8 cellular contexts compared by ENCODE assay signal in the genomic region with DNA sequence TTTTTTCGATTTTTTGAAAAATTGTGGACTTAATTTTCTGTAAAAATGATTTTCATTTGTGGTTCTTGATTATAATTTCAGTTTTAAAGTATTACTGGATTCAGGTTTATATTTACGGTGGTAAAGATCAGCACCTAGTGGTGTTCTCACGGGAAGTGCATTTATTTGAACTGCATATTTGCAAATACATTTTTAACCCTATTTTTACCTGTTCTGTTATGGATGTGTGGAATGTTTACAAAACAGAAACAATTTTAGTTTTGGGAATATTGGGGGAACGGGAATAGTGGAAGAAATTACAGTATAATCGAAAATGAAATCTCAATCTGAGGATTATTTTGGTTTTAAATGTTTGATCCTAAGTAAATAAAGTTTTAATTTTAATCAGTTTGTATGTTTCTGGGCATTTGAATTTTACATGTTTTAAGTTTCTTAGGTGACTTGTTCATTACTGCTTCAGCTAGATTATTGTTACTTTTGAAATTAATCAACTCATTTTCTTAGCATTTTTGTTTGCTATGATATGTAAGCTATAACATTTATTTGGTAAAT. TPM values are rescaled to one million over a fixed set of nuclear protein-coding genes. Genes with fewer than 3 reads are reported as not detected.
DNase-seq lines count a peak whose midpoint lies in the region; ATAC-seq lines count a peak whose summit lies in the region.

No MANE protein-coding gene starts in this region.

- peaks cover 16% of the 10 kb centered on the region for H3K4me1 ChIP-seq in mononuclear cell (ENCODE audit: insufficient read depth, low read length)

- H3K4me3 Mint-ChIP-seq in dendritic cell treated with granulocyte-macrophage colony-stimulating factor and Interleukin-4, amounts not matched to agents 40 ng/mL and 50 ng/mL, for 4 days: peak overlapping the region; percentile 74

- H3K9me3 ChIP-seq in mononuclear cell (ENCODE audit: low read depth, low read length): no peaks in the 10 kb centered on the region

- DNase-seq in SIG-M5 treated with dmso at 0.1 percent for 504 hours (lab: John Stamatoyannopoulos, UW; ENCODE audit: unreplicated experiment): peak; percentile 51
- DNase-seq in SIG-M5 (lab: John Stamatoyannopoulos, UW): no peak
- peak; percentile 67 for DNase-seq in NOMO-1 treated with DMSO at 0.1 percent for 48 hours (lab: John Stamatoyannopoulos, UW; ENCODE audit: unreplicated experiment)

- H3K36me3 Mint-ChIP-seq in dendritic cell treated with granulocyte-macrophage colony-stimulating factor and Interleukin-4, amounts not matched to agents 40 ng/mL and 50 ng/mL, for 4 days (ENCODE audit: low read depth): peaks cover 28% of the 10 kb centered on the region

- H3K27me3 ChIP-seq in mononuclear cell (ENCODE audit: insufficient read depth, low read length): no peaks in the 10 kb centered on the region

- H3K9me3 Mint-ChIP-seq in dendritic cell treated with granulocyte-macrophage colony-stimulating factor and Interleukin-4, amounts not matched to agents 40 ng/mL and 50 ng/mL, for 4 days: no peaks in the 10 kb centered on the region

- ATAC-seq in GM18861 (IDR thresholded peaks at IDR 0.05; ENCODE audit: unreplicated experiment) (no peak), GM19467 (IDR thresholded peaks at IDR 0.05; ENCODE audit: unreplicated experiment) (no peak), GM19452 (IDR thresholded peaks at IDR 0.05; ENCODE audit: unreplicated experiment) (no peak)

- peak overlapping the region; percentile 68 for H3K4me3 ChIP-seq in mononuclear cell (ENCODE audit: low read length)

- H3K4me1 Mint-ChIP-seq in dendritic cell treated with granulocyte-macrophage colony-stimulating factor and Interleukin-4, amounts not matched to agents 40 ng/mL and 50 ng/mL, for 4 days (ENCODE audit: low read depth): peaks cover 6% of the 10 kb centered on the region

- intact Hi-C loops in dendritic cell treated with granulocyte-macrophage colony-stimulating factor and Interleukin-4, amounts not matched to agents 40 ng/mL and 50 ng/mL, for 4 days (cut with micrococcal nuclease): loop anchor here (5.0 to 10.0 kb wide), 3 partner anchors 51 to 249 kb away; no protein-coding TSS in a partner anchor

- peak overlapping the region; percentile 84 for H3K27ac Mint-ChIP-seq in dendritic cell treated with granulocyte-macrophage colony-stimulating factor and Interleukin-4, amounts not matched to agents 40 ng/mL and 50 ng/mL, for 4 days

- H3K27me3 Mint-ChIP-seq in dendritic cell treated with granulocyte-macrophage colony-stimulating factor and Interleukin-4, amounts not matched to agents 40 ng/mL and 50 ng/mL, for 4 days: no peaks in the 10 kb centered on the region

RNA-seq across cellular contexts. Expression of a gene that starts 0.8 kb away (rescaled TPM):
- total RNA-seq in mononuclear cell: 114 TPM
